In genomic region chr3:160091441-160091840, GRCh38 we compare ENCODE assay signal across 16 cellular contexts.
DNase-seq lines count a peak whose midpoint lies in the region; ATAC-seq and TF ChIP-seq lines count a peak whose summit lies in the region.
"Had no signal": no experiment of that assay in that cellular context is flagged by ENCODE, and none has a peak within 500 bp of the region (broad histone marks: within the 10 kb centered on the region; RNA-seq: fewer than 3 reads in every experiment).

No MANE protein-coding gene starts in this region.

- H3K9ac ChIP-seq in liver (ENCODE audit: low read depth in 1 of 2, low read length in 2 of 2): no peak overlapping the region

- TF ChIP-seq POLR2A in sigmoid colon (IDR thresholded peaks at IDR 0.05): no peak

- TF ChIP-seq CTCF in liver (IDR thresholded peaks at IDR 0.05; ENCODE audit: low read depth, low read length, missing input control) (no peak), sigmoid colon (IDR thresholded peaks at IDR 0.05) (no peak)

- no peak for ATAC-seq in GM21528 (IDR thresholded peaks at IDR 0.05; ENCODE audit: low FRiP score, unreplicated experiment)
- ATAC-seq: CD8-positive, alpha-beta T cell; GM23338 had no signal

- H3K4me3 ChIP-seq in esophagus (ENCODE audit: low read depth in 1 of 2, low read length in 2 of 2) (no peak overlapping the region), liver (ENCODE audit: low read depth in 1 of 3, low read length in 3 of 3) (no peak overlapping the region), sigmoid colon (no peak overlapping the region)
- H3K4me3 ChIP-seq: GM23338 had no signal

- no peak for TF ChIP-seq RAD21 in liver (IDR thresholded peaks at IDR 0.05)

- H3K9me3 ChIP-seq in esophagus (ENCODE audit: control insufficient read depth in 2 of 2, insufficient read depth in 1 of 2, low read depth in 1 of 2, low read length in 1 of 2): no peaks in the 10 kb centered on the region
- H3K9me3 ChIP-seq in liver (ENCODE audit: control insufficient read depth in 4 of 4, low read length in 3 of 4): no peaks in the 10 kb centered on the region
- no peaks in the 10 kb centered on the region for H3K9me3 ChIP-seq in sigmoid colon

- WGBS in esophagus, 2 donors: 67 to 70% methylated on average over 4 of the region's 4 CpGs
- WGBS in liver: 66% methylated on average over 4 of the region's 4 CpGs
- 92 to 93% methylated on average over 4 of the region's 4 CpGs for WGBS in sigmoid colon, 2 donors

- TF ChIP-seq EP300 in sigmoid colon (IDR thresholded peaks at IDR 0.05): no peak

- H3K4me1 ChIP-seq in esophagus (ENCODE audit: control insufficient read depth in 2 of 2, insufficient read depth in 2 of 2, low read length in 1 of 2): no peaks in the 10 kb centered on the region
- H3K4me1 ChIP-seq in liver (ENCODE audit: control insufficient read depth in 4 of 4, insufficient read depth in 4 of 4, low read length in 3 of 4): peaks cover 0 to 10% (median 8%) of the 10 kb centered on the region in 4 donors
- no peaks in the 10 kb centered on the region for H3K4me1 ChIP-seq in sigmoid colon

- DNase-seq in NCI-H1417 (lab: John Stamatoyannopoulos, UW) (peak in 2 of 3 experiments; percentile 29 to 30), NCI-H1417 treated with DMSO at 0.1 percent for 48 hours (lab: John Stamatoyannopoulos, UW) (no peak), NCI-H774 (lab: John Stamatoyannopoulos, UW) (peak; percentile 58), activated T-cell treated with anti-CD3 and anti-CD28 coated beads for 4 hours (no peak), sigmoid colon (no peak)
- DNase-seq: CD8-positive, alpha-beta T cell; COR-L47; DMS153; DMS79 treated with DMSO at 0.1 percent for 48 hours; EL; H7 had no signal

- intact Hi-C loops in sigmoid colon (cut with DNase I): no loop called here

- H3K27me3 ChIP-seq in esophagus (ENCODE audit: control insufficient read depth in 1 of 2, insufficient read depth in 2 of 2, low read length in 2 of 2): no peaks in the 10 kb centered on the region
- no peaks in the 10 kb centered on the region for H3K27me3 ChIP-seq in liver (ENCODE audit: control insufficient read depth in 4 of 4, insufficient read depth in 4 of 4, low read length in 3 of 4)
- H3K27me3 ChIP-seq in sigmoid colon: no peaks in the 10 kb centered on the region

- H3K27ac ChIP-seq in esophagus (ENCODE audit: low read depth in 2 of 2, low read length in 1 of 2) (peak overlapping the region; percentile 68 to 83), liver (ENCODE audit: low read depth in 1 of 2, low read length in 2 of 2) (no peak overlapping the region), sigmoid colon (no peak overlapping the region)
- H3K27ac ChIP-seq: 22Rv1 had no signal

- H3K36me3 ChIP-seq in esophagus (ENCODE audit: control insufficient read depth in 2 of 2, insufficient read depth in 2 of 2, low read length in 1 of 2): no peaks in the 10 kb centered on the region
- H3K36me3 ChIP-seq in liver (ENCODE audit: control insufficient read depth in 4 of 4, insufficient read depth in 3 of 4, low read depth in 1 of 4, low read length in 3 of 4): no peaks in the 10 kb centered on the region
- H3K36me3 ChIP-seq in sigmoid colon: no peaks in the 10 kb centered on the region

TF ChIP-seq in liver, 16 proteins besides CTCF, POLR2A, EP300 and RAD21:
- TF ChIP-seq RXRA (IDR thresholded peaks at IDR 0.05) (peak in 1 of 2 donors; percentile 60), HNF4A (conservative IDR thresholded peaks at IDR 0.05) (no peak), FOXA2 (IDR thresholded peaks at IDR 0.05) (peak; percentile 9), JUND (IDR thresholded peaks at IDR 0.05) (no peak), YY1 (IDR thresholded peaks at IDR 0.05) (no peak)

Comparison
In these comparisons a context has a peak if more than half of its experiments do, and no peak if none do; other contexts are left out.
1. DNase-seq: peak in NCI-H1417 (2 of 3) and NCI-H774 (single experiment); none in NCI-H1417 treated with DMSO at 0.1 percent for 48 hours (single experiment), activated T-cell treated with anti-CD3 and anti-CD28 coated beads for 4 hours (single experiment) and sigmoid colon (single experiment).
2. H3K27ac ChIP-seq: peak in esophagus (2 of 2); none in liver (0 of 2) and sigmoid colon (0 of 4).